In genomic region chr19:5753743-5754142, GRCh38 we compare ENCODE assay signal across 9 cellular contexts. TPM values are rescaled to one million over a fixed set of nuclear protein-coding genes. Genes with fewer than 3 reads are reported as not detected.
"Had no signal": no experiment of that assay in that cellular context is flagged by ENCODE, and none has a peak within 500 bp of the region (broad histone marks: within the 10 kb centered on the region; RNA-seq: fewer than 3 reads in every experiment).

No MANE protein-coding gene starts in this region.

- H3K4me3 ChIP-seq: GM23338, HAP-1 had no signal

- H3K4me2 ChIP-seq: GM23338 had no signal

- FAIRE-seq: HTR-8/SVneo had no signal

- H3K36me3 ChIP-seq: HAP-1 had no signal

- H3K9me3 ChIP-seq: HAP-1 had no signal

- DNase-seq: H7, HFFc6, IMR-90, KBM-7 had no signal

- H2AFZ ChIP-seq: GM23338 had no signal

- H3K4me1 ChIP-seq: HAP-1 had no signal

RNA-seq across cellular contexts. Expression of gene PRR22, which starts 30.8 kb away (rescaled TPM):
- total RNA-seq: IMR-90 had no signal

RNA-seq across cellular contexts. Expression of gene CATSPERD, which starts 33.3 kb away (rescaled TPM):
- total RNA-seq: H4, HFFc6, HT-29, IMR-90 had no signal
- polyA plus RNA-seq: GM23338, IMR-90 had no signal

RNA-seq across cellular contexts. Expression of gene NRTN, which starts 51.1 kb away (rescaled TPM):
- total RNA-seq: HFFc6, HT-29 had no signal
